10 cellular contexts compared by ENCODE assay signal in the genomic region with DNA sequence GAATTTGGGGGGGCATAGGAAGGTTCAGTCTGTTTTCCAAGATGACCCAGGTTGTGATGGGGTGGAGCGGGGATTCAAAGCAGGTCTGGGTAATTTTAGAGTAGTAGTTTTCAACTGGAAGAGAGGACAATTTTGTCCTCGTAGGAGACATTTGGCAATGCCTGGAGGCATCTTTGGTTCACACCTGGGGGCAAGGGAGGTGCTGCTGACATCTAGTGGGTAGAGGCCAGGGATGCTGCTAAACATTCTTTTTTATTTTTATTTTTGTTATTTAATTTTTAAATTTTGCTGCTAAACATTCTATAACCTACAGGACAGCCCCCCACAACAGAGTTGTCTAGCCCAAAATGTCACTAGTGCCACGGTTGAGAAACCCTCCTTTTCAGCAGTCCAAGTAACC. TPM values are rescaled to one million over a fixed set of nuclear protein-coding genes. Genes with fewer than 3 reads are reported as not detected.
A peak's percentile ranks its signal among the peaks of the same experiment; 100 is the strongest.
DNase-seq lines count a peak whose midpoint lies in the region; ATAC-seq and TF ChIP-seq lines count a peak whose summit lies in the region.
"Had no signal": no experiment of that assay in that cellular context is flagged by ENCODE, and none has a peak within 500 bp of the region (broad histone marks: within the 10 kb centered on the region; RNA-seq: fewer than 3 reads in every experiment).

No MANE protein-coding gene starts in this region.

- H3K27me3 Mint-ChIP-seq in CD8-positive, alpha-beta memory T cell = peaks cover 0 to 7% of the 10 kb centered on the region in 2 donors
- H3K27me3 Mint-ChIP-seq in natural killer cell treated with Interleukin-12 subunit alpha and Interleukin-12 subunit beta and Interleukin-15 and Interleukin-18, amount 100 ng/mL, for 72 hours = peaks cover 0 to 12% of the 10 kb centered on the region in 2 donors

- H3K27me3 ChIP-seq in CD8-positive, alpha-beta memory T cell (ENCODE audit: insufficient read depth, low read length, poor library complexity, severe bottlenecking) = no peaks in the 10 kb centered on the region
- H3K27me3 ChIP-seq in HUES64 (ENCODE audit: insufficient read depth, low read length) (peaks cover 13% of the 10 kb centered on the region), breast epithelium (peaks cover 0 to 48% of the 10 kb centered on the region in 2 donors), thyroid gland (no peaks in the 10 kb centered on the region)

- H3K27ac ChIP-seq in CD8-positive, alpha-beta memory T cell (ENCODE audit: low read depth, low read length) = no peak overlapping the region
- no peak overlapping the region for H3K27ac ChIP-seq in HUES64 (ENCODE audit: low read depth, low read length)
- H3K27ac ChIP-seq in breast epithelium = peak overlapping the region; percentile 91 to 96
- H3K27ac ChIP-seq in thyroid gland = no peak overlapping the region

- TF ChIP-seq CTCF in breast epithelium (IDR thresholded peaks at IDR 0.05) (no peak), thyroid gland (IDR thresholded peaks at IDR 0.05) (no peak), GM10248 (IDR thresholded peaks at IDR 0.05; ENCODE audit: control extremely low read depth, extremely low read depth, low read depth, missing control alignments) (no peak)

- peak in 2 of 5 donors; percentile 6 to 49 for DNase-seq in CD8-positive, alpha-beta memory T cell
- DNase-seq in breast epithelium (ENCODE audit: low spot score in 2 of 2) = no peak
- no peak for DNase-seq in natural killer cell treated with Interleukin-12 subunit alpha and Interleukin-12 subunit beta and Interleukin-15 and Interleukin-18, amount 100 ng/mL, for 72 hours (ENCODE audit: low spot score)
- no peak for DNase-seq in thyroid gland
- no peak for DNase-seq in GM10248 (ENCODE audit: extremely low spot score)
- no peak for DNase-seq in medulla oblongata (ENCODE audit: extremely low spot score)
- DNase-seq: caudate nucleus; stimulated activated CD4-positive, alpha-beta T cell treated with anti-CD3 and anti-CD28 coated beads, Interleukin-4, amount 100 ng/mL, for 24 hours had no signal

- H3K27ac Mint-ChIP-seq in CD8-positive, alpha-beta memory T cell = peak overlapping the region; percentile 91 to 99 (median 96)
- peak overlapping the region; percentile 90 to 91 for H3K27ac Mint-ChIP-seq in natural killer cell treated with Interleukin-12 subunit alpha and Interleukin-12 subunit beta and Interleukin-15 and Interleukin-18, amount 100 ng/mL, for 72 hours

- no peak for TF ChIP-seq POLR2A in breast epithelium (IDR thresholded peaks at IDR 0.05)
- no peak for TF ChIP-seq POLR2A in thyroid gland (IDR thresholded peaks at IDR 0.05)

- H3K9ac ChIP-seq in HUES64 (ENCODE audit: low read depth, low read length) = no peak overlapping the region

- H3K4me1 ChIP-seq in CD8-positive, alpha-beta memory T cell (ENCODE audit: insufficient read depth, low read length) = peaks cover 52% of the 10 kb centered on the region
- H3K4me1 ChIP-seq in HUES64 (ENCODE audit: insufficient read depth, low read length) = peaks cover 30% of the 10 kb centered on the region
- no peaks in the 10 kb centered on the region for H3K4me1 ChIP-seq in breast epithelium
- H3K4me1 ChIP-seq in thyroid gland = peaks cover 4 to 10% of the 10 kb centered on the region in 2 donors

- 69% methylated on average over 3 of the region's 3 CpGs for WGBS in HUES64
- WGBS in thyroid gland, 2 donors = 68 to 69% methylated on average over 3 of the region's 3 CpGs

- H3K4me1 Mint-ChIP-seq in CD8-positive, alpha-beta memory T cell = peaks cover 66 to 81% (median 79%) of the 10 kb centered on the region in 3 donors
- H3K4me1 Mint-ChIP-seq in natural killer cell treated with Interleukin-12 subunit alpha and Interleukin-12 subunit beta and Interleukin-15 and Interleukin-18, amount 100 ng/mL, for 72 hours (ENCODE audit: low read depth in 2 of 2) = peaks cover 44 to 56% of the 10 kb centered on the region in 2 donors

- no peaks in the 10 kb centered on the region for H3K36me3 ChIP-seq in CD8-positive, alpha-beta memory T cell (ENCODE audit: insufficient read depth, low read length)
- H3K36me3 ChIP-seq in HUES64 (ENCODE audit: insufficient read depth, low read length) (no peaks in the 10 kb centered on the region), breast epithelium (no peaks in the 10 kb centered on the region), thyroid gland (no peaks in the 10 kb centered on the region)

- ATAC-seq in natural killer cell treated with Interleukin-12 subunit alpha and Interleukin-12 subunit beta and Interleukin-15 and Interleukin-18, amount 100 ng/mL, for 72 hours = no peak
- no peak for ATAC-seq in GM18909 (IDR thresholded peaks at IDR 0.05; ENCODE audit: poor library complexity, unreplicated experiment)

- intact Hi-C loops in breast epithelium (cut with DNase I; ENCODE audit: low total_unique reads) (no loop called here), thyroid gland (cut with DNase I) (no loop called here)

- H3K4me3 Mint-ChIP-seq in CD8-positive, alpha-beta memory T cell = peak overlapping the region; percentile 89 to 96 (median 93)
- peak overlapping the region; percentile 91 for H3K4me3 Mint-ChIP-seq in natural killer cell treated with Interleukin-12 subunit alpha and Interleukin-12 subunit beta and Interleukin-15 and Interleukin-18, amount 100 ng/mL, for 72 hours

- H3K9me3 ChIP-seq in CD8-positive, alpha-beta memory T cell (ENCODE audit: low read length) = no peaks in the 10 kb centered on the region
- no peaks in the 10 kb centered on the region for H3K9me3 ChIP-seq in HUES64 (ENCODE audit: insufficient read depth, low read depth, low read length)
- no peaks in the 10 kb centered on the region for H3K9me3 ChIP-seq in breast epithelium
- H3K9me3 ChIP-seq in thyroid gland = no peaks in the 10 kb centered on the region

- H3K36me3 Mint-ChIP-seq in CD8-positive, alpha-beta memory T cell = peaks cover 0 to 17% (median 0%) of the 10 kb centered on the region in 3 donors
- H3K36me3 Mint-ChIP-seq in natural killer cell treated with Interleukin-12 subunit alpha and Interleukin-12 subunit beta and Interleukin-15 and Interleukin-18, amount 100 ng/mL, for 72 hours = peaks cover 24% of the 10 kb centered on the region

- H3K9me3 Mint-ChIP-seq in CD8-positive, alpha-beta memory T cell = no peaks in the 10 kb centered on the region
- H3K9me3 Mint-ChIP-seq in natural killer cell treated with Interleukin-12 subunit alpha and Interleukin-12 subunit beta and Interleukin-15 and Interleukin-18, amount 100 ng/mL, for 72 hours = no peaks in the 10 kb centered on the region

- peak overlapping the region; percentile 80 for H3K4me3 ChIP-seq in CD8-positive, alpha-beta memory T cell (ENCODE audit: low read length)
- H3K4me3 ChIP-seq in HUES64 (ENCODE audit: low read length) (peak overlapping the region; percentile 98), breast epithelium (peak overlapping the region; percentile 70 to 78 (median 72)), thyroid gland (replicated peaks in 1 of 3) (no peak overlapping the region)

- CTCF ChIA-PET in CD8-positive, alpha-beta memory T cell (lab: Charles Lee) = no interaction called here
- CTCF ChIA-PET in GM10248 (lab: Yijun Ruan, JAX) = no interaction called here

- POLR2A ChIA-PET in CD8-positive, alpha-beta memory T cell (lab: Charles Lee) = interaction anchor here (1.1 kb wide), 1 partner anchor 44 kb away, joined by 3 read pairs; a partner anchor contains a TSS
- POLR2A ChIA-PET in GM10248 (lab: Yijun Ruan, JAX) = no interaction called here

RNA-seq across cellular contexts. Expression of a gene that starts 1.9 kb away (rescaled TPM):
- 10 to 100 TPM; 27.1 to 32.8 TPM for total RNA-seq in CD8-positive, alpha-beta memory T cell
- 48.1 TPM for polyA plus RNA-seq in CD8-positive, alpha-beta memory T cell
- polyA plus RNA-seq in HUES64 (2013, experiment 1 of 2) = 21.2 TPM
- 24.1 TPM for polyA plus RNA-seq in HUES64 (2013, experiment 2 of 2)
- total RNA-seq in breast epithelium (10 to 100 TPM; 41.0 to 63.4 (median 43.2) TPM), thyroid gland (10 to 100 TPM; 29.5 to 47.0 (median 36.0) TPM)
- 10 to 100 TPM; 27.7 to 73.6 TPM for total RNA-seq in natural killer cell treated with Interleukin-12 subunit alpha and Interleukin-12 subunit beta and Interleukin-15 and Interleukin-18, amount 100 ng/mL, for 72 hours

RNA-seq across cellular contexts. Expression of a gene that starts 37.9 kb away (rescaled TPM):
- 1 to 10 TPM; 2.7 to 3.4 TPM for total RNA-seq in CD8-positive, alpha-beta memory T cell
- polyA plus RNA-seq in CD8-positive, alpha-beta memory T cell = 10.3 TPM
- 2.4 TPM for polyA plus RNA-seq in HUES64 (2013, experiment 1 of 2)
- polyA plus RNA-seq in HUES64 (2013, experiment 2 of 2) = 2.3 TPM
- total RNA-seq in breast epithelium (1 to 10 TPM; 4.6 to 7.8 (median 5.2) TPM), thyroid gland (1 to 10 TPM; 4.5 to 8.6 (median 6.4) TPM)
- total RNA-seq in natural killer cell treated with Interleukin-12 subunit alpha and Interleukin-12 subunit beta and Interleukin-15 and Interleukin-18, amount 100 ng/mL, for 72 hours = 1 to 10 TPM; 2.8 to 4.2 TPM

RNA-seq across cellular contexts. Expression of a gene that starts 43.6 kb away (rescaled TPM):
- total RNA-seq in CD8-positive, alpha-beta memory T cell = 10 to 100 TPM; 18.7 to 19.0 TPM
- 50.6 TPM for polyA plus RNA-seq in CD8-positive, alpha-beta memory T cell
- polyA plus RNA-seq in HUES64 (2013, experiment 1 of 2) = 10.9 TPM
- polyA plus RNA-seq in HUES64 (2013, experiment 2 of 2) = 10.0 TPM
- total RNA-seq in breast epithelium (10 to 100 TPM in 2 of 3 donors, 1 to 10 TPM in 1; 8.2 to 25.3 (median 21.0) TPM), thyroid gland (10 to 100 TPM; 18.9 to 27.7 (median 22.1) TPM)
- total RNA-seq in natural killer cell treated with Interleukin-12 subunit alpha and Interleukin-12 subunit beta and Interleukin-15 and Interleukin-18, amount 100 ng/mL, for 72 hours = 10 to 100 TPM; 27.5 to 32.0 TPM

RNA-seq across cellular contexts. Expression of a gene that starts 43.7 kb away (rescaled TPM):
- total RNA-seq in CD8-positive, alpha-beta memory T cell = 10 to 100 TPM; 29.1 to 30.4 TPM
- polyA plus RNA-seq in CD8-positive, alpha-beta memory T cell = 46.3 TPM
- polyA plus RNA-seq in HUES64 (2013, experiment 1 of 2) = 15.6 TPM
- 16.0 TPM for polyA plus RNA-seq in HUES64 (2013, experiment 2 of 2)
- total RNA-seq in breast epithelium = 100 to 1,000 TPM in 1 of 3 donors, 10 to 100 TPM in 2; 10.7 to 136 (median 48.8) TPM
- 10 to 100 TPM; 39.1 to 46.1 TPM for total RNA-seq in natural killer cell treated with Interleukin-12 subunit alpha and Interleukin-12 subunit beta and Interleukin-15 and Interleukin-18, amount 100 ng/mL, for 72 hours
- 10 to 100 TPM; 33.6 to 46.0 (median 43.5) TPM for total RNA-seq in thyroid gland

Comparison
In these comparisons a context has a peak if more than half of its experiments do, and no peak if none do; other contexts are left out.
1. H3K27ac ChIP-seq: peak in breast epithelium (2 of 2); none in CD8-positive, alpha-beta memory T cell (single experiment), HUES64 (single experiment) and thyroid gland (0 of 3).
2. H3K4me3 ChIP-seq: peak in CD8-positive, alpha-beta memory T cell (single experiment), HUES64 (single experiment) and breast epithelium (3 of 3); none in thyroid gland (0 of 3).